1 cellular context compared by ENCODE assay signal in the genomic region with DNA sequence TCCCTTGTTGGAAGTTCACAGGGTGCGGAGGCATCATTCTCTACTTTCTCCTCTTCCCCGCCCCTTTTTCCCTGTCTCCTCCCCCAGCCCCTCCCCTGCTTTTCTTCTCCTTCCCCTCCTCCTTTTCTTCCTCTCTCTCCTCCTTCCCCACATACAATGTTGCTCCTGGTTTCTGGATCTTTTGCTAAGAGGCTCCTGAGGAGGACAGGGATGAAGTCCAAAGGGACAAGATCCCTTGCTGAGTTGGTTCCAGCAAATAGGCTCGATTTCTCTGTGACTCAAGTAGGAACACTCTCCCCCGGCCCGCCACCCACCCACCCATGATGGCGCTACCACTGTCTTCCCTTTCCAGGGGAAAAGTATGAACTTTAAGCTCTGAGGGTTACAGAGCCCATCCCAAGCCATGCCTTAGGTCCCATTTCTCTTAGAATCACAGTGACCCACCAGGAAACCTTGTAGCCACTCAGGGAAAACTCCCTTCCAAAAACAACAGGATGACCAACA.
TF ChIP-seq lines count a peak whose summit lies in the region.

No MANE protein-coding gene starts in this region.

TF ChIP-seq in IMR-90, 13 proteins besides CTCF, POLR2A, EP300 and RAD21:
- no peak for TF ChIP-seq CEBPB (IDR thresholded peaks at IDR 0.05; ENCODE audit: low read depth, low read length)
- TF ChIP-seq, protein P1, sequence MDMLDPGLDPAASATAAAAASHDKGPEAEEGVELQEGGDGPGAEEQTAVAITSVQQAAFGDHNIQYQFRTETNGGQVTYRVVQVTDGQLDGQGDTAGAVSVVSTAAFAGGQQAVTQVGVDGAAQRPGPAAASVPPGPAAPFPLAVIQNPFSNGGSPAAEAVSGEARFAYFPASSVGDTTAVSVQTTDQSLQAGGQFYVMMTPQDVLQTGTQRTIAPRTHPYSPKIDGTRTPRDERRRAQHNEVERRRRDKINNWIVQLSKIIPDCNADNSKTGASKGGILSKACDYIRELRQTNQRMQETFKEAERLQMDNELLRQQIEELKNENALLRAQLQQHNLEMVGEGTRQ (IDR thresholded peaks at IDR 0.05; ENCODE audit: low read depth, low read length) = no peak
- TF ChIP-seq MAZ (IDR thresholded peaks at IDR 0.05; ENCODE audit: borderline replicate concordance, low read depth, low read length) = no peak
- no peak for TF ChIP-seq CHD1 (IDR thresholded peaks at IDR 0.05; ENCODE audit: low read depth, low read length)
- TF ChIP-seq SMC3 (IDR thresholded peaks at IDR 0.05; ENCODE audit: low read depth, low read length) = no peak
- TF ChIP-seq, protein P2, sequence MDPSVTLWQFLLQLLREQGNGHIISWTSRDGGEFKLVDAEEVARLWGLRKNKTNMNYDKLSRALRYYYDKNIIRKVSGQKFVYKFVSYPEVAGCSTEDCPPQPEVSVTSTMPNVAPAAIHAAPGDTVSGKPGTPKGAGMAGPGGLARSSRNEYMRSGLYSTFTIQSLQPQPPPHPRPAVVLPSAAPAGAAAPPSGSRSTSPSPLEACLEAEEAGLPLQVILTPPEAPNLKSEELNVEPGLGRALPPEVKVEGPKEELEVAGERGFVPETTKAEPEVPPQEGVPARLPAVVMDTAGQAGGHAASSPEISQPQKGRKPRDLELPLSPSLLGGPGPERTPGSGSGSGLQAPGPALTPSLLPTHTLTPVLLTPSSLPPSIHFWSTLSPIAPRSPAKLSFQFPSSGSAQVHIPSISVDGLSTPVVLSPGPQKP (IDR thresholded peaks at IDR 0.05; ENCODE audit: borderline replicate concordance, low read depth, low read length) = no peak
- no peak for TF ChIP-seq NFE2L2 (IDR thresholded peaks at IDR 0.05; ENCODE audit: low read depth, low read length)
- TF ChIP-seq RCOR1 (IDR thresholded peaks at IDR 0.05; ENCODE audit: insufficient replicate concordance, low read length) = no peak
- no peak for TF ChIP-seq BHLHE40 (IDR thresholded peaks at IDR 0.05; ENCODE audit: low read depth, low read length)
- TF ChIP-seq FOS (IDR thresholded peaks at IDR 0.05; ENCODE audit: low read depth, low read length) = no peak
- TF ChIP-seq MXI1 (IDR thresholded peaks at IDR 0.05; ENCODE audit: borderline replicate concordance, low read depth, low read length) = no peak
- TF ChIP-seq RFX5 (IDR thresholded peaks at IDR 0.05; ENCODE audit: low read depth, low read length) = no peak
